Comparison of ENCODE assay signal across 9 cellular contexts in the genomic region with DNA sequence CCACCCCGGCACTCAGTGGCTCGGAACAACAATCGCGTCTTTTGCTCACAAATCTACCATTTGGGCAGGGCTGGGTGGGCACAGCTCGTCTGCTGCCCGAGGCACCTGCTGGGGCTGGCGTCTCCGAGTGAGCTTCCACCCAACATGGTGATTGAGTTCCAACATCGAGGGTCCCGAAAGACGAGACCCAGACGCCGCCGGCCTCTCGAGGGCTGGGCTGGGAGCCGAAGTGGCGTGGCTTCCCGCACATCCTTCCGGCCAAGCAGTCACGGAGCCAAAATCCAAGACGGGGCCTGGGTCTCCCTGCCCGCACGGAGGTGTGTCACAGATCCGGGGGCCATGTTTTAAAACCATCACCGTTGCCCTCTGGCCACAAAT.
"Had no signal": no experiment of that assay in that cellular context is flagged by ENCODE, and none has a peak within 500 bp of the region (broad histone marks: within the 10 kb centered on the region; RNA-seq: fewer than 3 reads in every experiment).

No MANE protein-coding gene starts in this region.

- H3K9ac ChIP-seq: GM23248 had no signal

- H3K4me3 Mint-ChIP-seq: HFFc6 had no signal

- H3K36me3 ChIP-seq: HAP-1 had no signal

- H3K27ac Mint-ChIP-seq: HFFc6 had no signal

- H3K4me1 ChIP-seq: HAP-1 had no signal

- H3K9me3 ChIP-seq: HAP-1 had no signal

- H3K4me3 ChIP-seq: GM23248, HAP-1, K562 had no signal

- H3K27ac ChIP-seq: GM23248 had no signal

- DNase-seq: GM23248, GOT3, HFFc6, KG1 had no signal

- H3K9me3 Mint-ChIP-seq: HFFc6 had no signal

- H2AFZ ChIP-seq: GM23248 had no signal

- FAIRE-seq: H54, HTR-8/SVneo, K562 had no signal

- ATAC-seq: HCT116, K562 had no signal
